In the genomic region with DNA sequence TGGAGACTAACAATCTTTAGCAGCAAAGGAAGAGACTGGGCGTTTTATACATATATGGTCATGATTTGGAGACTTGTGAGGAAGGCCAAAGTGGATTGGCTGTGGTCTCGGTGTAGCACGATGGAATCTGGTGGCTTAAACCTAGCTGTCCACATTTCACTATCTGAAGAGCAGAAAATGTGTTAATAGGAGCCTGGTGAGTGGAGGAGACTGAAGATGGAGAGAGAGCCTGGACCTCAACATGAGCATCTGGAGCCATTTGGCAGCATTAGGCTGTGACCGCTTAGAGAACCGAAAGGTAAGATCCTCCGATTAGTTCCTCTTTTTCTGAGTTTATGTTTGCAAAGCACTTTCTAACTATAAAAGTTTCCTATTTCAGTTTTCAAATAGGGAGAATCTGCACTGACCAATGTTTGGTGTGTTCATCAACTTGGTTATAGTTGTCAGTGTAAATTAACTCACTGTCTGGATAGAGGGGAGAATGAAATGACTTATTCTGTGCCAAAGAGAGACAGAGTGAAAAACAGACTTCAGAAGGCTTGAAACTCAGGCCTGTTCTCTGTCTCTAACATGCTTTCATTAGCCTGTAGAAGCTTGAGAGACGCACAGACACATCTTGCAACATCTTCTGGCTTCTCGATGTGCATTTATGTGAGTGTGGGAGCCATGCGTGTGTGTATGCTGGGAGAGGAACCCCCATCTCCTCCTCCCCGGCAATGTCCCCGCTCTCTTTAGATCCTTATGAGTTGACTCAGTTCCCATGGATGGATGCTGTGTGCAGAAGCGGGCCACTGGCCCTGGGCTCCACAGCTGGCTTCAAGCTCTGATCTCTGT, we compare ENCODE assay signal across 10 cellular contexts.
A peak's percentile ranks its signal among the peaks of the same experiment; 100 is the strongest.
DNase-seq lines count a peak whose midpoint lies in the region; ATAC-seq and TF ChIP-seq lines count a peak whose summit lies in the region.
"Had no signal": no experiment of that assay in that cellular context is flagged by ENCODE, and none has a peak within 500 bp of the region (broad histone marks: within the 10 kb centered on the region; RNA-seq: fewer than 3 reads in every experiment).

No MANE protein-coding gene starts in this region.

- H3K27me3 Mint-ChIP-seq in dendritic cell treated with granulocyte-macrophage colony-stimulating factor and Interleukin-4, amounts not matched to agents 40 ng/mL and 50 ng/mL, for 4 days = no peaks in the 10 kb centered on the region
- H3K27me3 Mint-ChIP-seq in natural killer cell (ENCODE audit: low read depth in 2 of 2) = no peaks in the 10 kb centered on the region

- no peak overlapping the region for H3K4me3 ChIP-seq in H7 (ENCODE audit: insufficient read depth, low read depth, low read length)
- H3K4me3 ChIP-seq: gastrocnemius medialis had no signal

- intact Hi-C loops in dendritic cell treated with granulocyte-macrophage colony-stimulating factor and Interleukin-4, amounts not matched to agents 40 ng/mL and 50 ng/mL, for 4 days (cut with micrococcal nuclease) = loop anchor here (5.0 to 10.0 kb wide), 3 partner anchors 153 to 333 kb away; partner anchors contain the start of gene TBL1XR1
- intact Hi-C loops in natural killer cell (cut with micrococcal nuclease) = no loop called here

- no peak for TF ChIP-seq CTCF in natural killer cell (IDR thresholded peaks at IDR 0.05)

- peak overlapping the region; percentile 55 for H3K27ac Mint-ChIP-seq in dendritic cell treated with granulocyte-macrophage colony-stimulating factor and Interleukin-4, amounts not matched to agents 40 ng/mL and 50 ng/mL, for 4 days
- no peak overlapping the region for H3K27ac Mint-ChIP-seq in natural killer cell
- H3K27ac Mint-ChIP-seq: T-helper 1 cell treated with Interleukin-12 subunit alpha and Interleukin-12 subunit beta and Interleukin-4 antibody, amounts not matched to agents 30 μg/mL and 1 μg/mL, for 36 hours had no signal

- no peaks in the 10 kb centered on the region for H3K36me3 Mint-ChIP-seq in dendritic cell treated with granulocyte-macrophage colony-stimulating factor and Interleukin-4, amounts not matched to agents 40 ng/mL and 50 ng/mL, for 4 days (ENCODE audit: low read depth)
- H3K36me3 Mint-ChIP-seq in natural killer cell = no peaks in the 10 kb centered on the region

- H3K4me3 Mint-ChIP-seq in dendritic cell treated with granulocyte-macrophage colony-stimulating factor and Interleukin-4, amounts not matched to agents 40 ng/mL and 50 ng/mL, for 4 days = no peak overlapping the region
- no peak overlapping the region for H3K4me3 Mint-ChIP-seq in natural killer cell
- H3K4me3 Mint-ChIP-seq: T-helper 1 cell treated with Interleukin-12 subunit alpha and Interleukin-12 subunit beta and Interleukin-4 antibody, amounts not matched to agents 30 μg/mL and 1 μg/mL, for 36 hours had no signal

- H3K9me3 Mint-ChIP-seq in dendritic cell treated with granulocyte-macrophage colony-stimulating factor and Interleukin-4, amounts not matched to agents 40 ng/mL and 50 ng/mL, for 4 days = no peaks in the 10 kb centered on the region
- no peaks in the 10 kb centered on the region for H3K9me3 Mint-ChIP-seq in natural killer cell
- H3K9me3 Mint-ChIP-seq: T-helper 1 cell treated with Interleukin-12 subunit alpha and Interleukin-12 subunit beta and Interleukin-4 antibody, amounts not matched to agents 30 μg/mL and 1 μg/mL, for 36 hours had no signal

- DNase-seq in AG08396 (ENCODE audit: low spot score) (peak; percentile 21), glomerular visceral epithelial cell (ENCODE audit: extremely low spot score) (no peak), natural killer cell (no peak), H7 (no peak), putamen (ENCODE audit: low spot score) (no peak)
- DNase-seq: gastrocnemius medialis had no signal

- H3K27me3 ChIP-seq in H7 (ENCODE audit: control insufficient read depth, insufficient read depth, low read length) = no peaks in the 10 kb centered on the region
- H3K27me3 ChIP-seq: gastrocnemius medialis had no signal

- H3K36me3 ChIP-seq in H7 (replicated peaks; ENCODE audit: control insufficient read depth, insufficient read depth, low read length) = no peaks in the 10 kb centered on the region
- H3K36me3 ChIP-seq: gastrocnemius medialis had no signal

- H3K4me1 Mint-ChIP-seq in dendritic cell treated with granulocyte-macrophage colony-stimulating factor and Interleukin-4, amounts not matched to agents 40 ng/mL and 50 ng/mL, for 4 days (ENCODE audit: low read depth) = peaks cover 29% of the 10 kb centered on the region
- H3K4me1 Mint-ChIP-seq in natural killer cell = no peaks in the 10 kb centered on the region

- ATAC-seq in GM19397 (IDR thresholded peaks at IDR 0.05; ENCODE audit: unreplicated experiment) = peak; percentile 96
- peak; percentile 98 for ATAC-seq in HG03175 (IDR thresholded peaks at IDR 0.05; ENCODE audit: unreplicated experiment)
- ATAC-seq in natural killer cell = no peak

Comparison
In these comparisons a context has a peak if more than half of its experiments do, and no peak if none do; other contexts are left out.
1. ATAC-seq: peak in GM19397 (single experiment) and HG03175 (single experiment); none in natural killer cell (0 of 3).